In the genomic region with DNA sequence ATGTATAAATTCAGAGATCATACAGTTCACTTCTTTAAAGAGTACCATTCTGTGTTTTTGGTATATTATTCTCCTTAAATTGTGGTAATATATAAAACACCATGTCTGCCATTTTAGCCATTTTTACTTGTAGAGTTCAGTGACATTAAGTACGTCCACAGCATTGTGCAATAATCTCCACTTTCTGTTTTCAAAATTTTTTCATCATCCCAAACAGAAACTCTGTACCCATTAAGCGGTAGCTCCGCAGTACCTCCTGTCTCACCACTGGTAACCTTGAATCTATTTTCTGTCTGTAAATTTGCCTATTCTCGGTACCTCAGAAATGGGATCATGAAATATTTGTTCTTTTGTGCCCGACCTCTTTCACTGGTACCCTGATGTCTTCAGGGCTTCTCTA, we compare ENCODE assay signal across 28 cellular contexts.
"Had no signal": no experiment of that assay in that cellular context is flagged by ENCODE, and none has a peak within 500 bp of the region (broad histone marks: within the 10 kb centered on the region; RNA-seq: fewer than 3 reads in every experiment).

No MANE protein-coding gene starts in this region.

- DNase-seq: dermis blood vessel endothelial cell; effector memory CD4-positive, alpha-beta T cell; erythroblast; esophagus squamous epithelium; foreskin melanocyte; glutamatergic neuron; heart right ventricle; hippocampal formation; left cardiac atrium; left ventricle myocardium inferior; lower lobe of right lung; mesenchymal stem cell; mucosa of descending colon; naive thymus-derived CD8-positive, alpha-beta T cell; nephron progenitor cell; nucleus accumbens; sigmoid colon; stimulated activated CD4-positive, alpha-beta T cell treated with anti-CD3 and anti-CD28 coated beads, Interleukin-2, amount 100 ng/mL, for 48 hours; stimulated activated naive B cell treated with anti-CD40 and anti-IgM and Interleukin-4, amounts not matched to agents 10 μg/mL and 1 μg/mL and 100 μg/mL, for 72 hours; uterus had no signal

- H3K36me3 ChIP-seq: esophagus squamous epithelium, heart right ventricle, left ventricle myocardium inferior, lower lobe of right lung, prostate gland, right atrium auricular region, sigmoid colon, thoracic aorta, tibial nerve, upper lobe of left lung, uterus had no signal

- H3K4me3 ChIP-seq: coronary artery, esophagus squamous epithelium, heart right ventricle, left ventricle myocardium inferior, lower lobe of right lung, mucosa of descending colon, prostate gland, right atrium auricular region, sigmoid colon, thoracic aorta, tibial nerve, upper lobe of left lung, uterus had no signal

- H3K4me3 Mint-ChIP-seq: mesothelial cell of epicardium; nephron progenitor cell; stimulated activated naive B cell treated with anti-CD40 and anti-IgM and Interleukin-4, amounts not matched to agents 10 μg/mL and 1 μg/mL and 100 μg/mL, for 72 hours; stimulated activated naive CD8-positive, alpha-beta T cell treated with anti-CD3 and anti-CD28 coated beads, Interleukin-15, Interleukin-2, amounts not matched to agents 100 ng/mL and 50 ng/mL, for 24 hours had no signal

- H3K27ac Mint-ChIP-seq: mesothelial cell of epicardium; nephron progenitor cell; stimulated activated naive B cell treated with anti-CD40 and anti-IgM and Interleukin-4, amounts not matched to agents 10 μg/mL and 1 μg/mL and 100 μg/mL, for 72 hours had no signal

- H3K27me3 Mint-ChIP-seq: naive thymus-derived CD8-positive, alpha-beta T cell; stimulated activated naive B cell treated with anti-CD40 and anti-IgM and Interleukin-4, amounts not matched to agents 10 μg/mL and 1 μg/mL and 100 μg/mL, for 72 hours; stimulated activated naive CD8-positive, alpha-beta T cell treated with anti-CD3 and anti-CD28 coated beads, Interleukin-15, Interleukin-2, amounts not matched to agents 100 ng/mL and 50 ng/mL, for 24 hours had no signal

- H3K36me3 Mint-ChIP-seq: mesothelial cell of epicardium had no signal

- H3K27me3 ChIP-seq: esophagus squamous epithelium, right atrium auricular region, sigmoid colon, tibial nerve, upper lobe of left lung, uterus had no signal

- H3K9me3 ChIP-seq: esophagus squamous epithelium, heart right ventricle, left ventricle myocardium inferior, lower lobe of right lung, mucosa of descending colon, prostate gland, right atrium auricular region, sigmoid colon, thoracic aorta, tibial nerve, upper lobe of left lung, uterus had no signal

- ATAC-seq: heart right ventricle; left cardiac atrium; lower lobe of right lung; mucosa of descending colon; naive thymus-derived CD8-positive, alpha-beta T cell; stimulated activated naive B cell treated with anti-CD40 and anti-IgM and Interleukin-4, amounts not matched to agents 10 μg/mL and 1 μg/mL and 100 μg/mL, for 72 hours had no signal

- H3K4me1 ChIP-seq: left ventricle myocardium inferior, prostate gland, right atrium auricular region, tibial nerve had no signal

- H3K27ac ChIP-seq: coronary artery, esophagus squamous epithelium, heart right ventricle, left ventricle myocardium inferior, lower lobe of right lung, prostate gland, right atrium auricular region, sigmoid colon, thoracic aorta, tibial nerve, upper lobe of left lung, uterus had no signal

- H3K4me1 Mint-ChIP-seq: nephron progenitor cell had no signal
